18 cellular contexts compared by ENCODE assay signal in the genomic region with DNA sequence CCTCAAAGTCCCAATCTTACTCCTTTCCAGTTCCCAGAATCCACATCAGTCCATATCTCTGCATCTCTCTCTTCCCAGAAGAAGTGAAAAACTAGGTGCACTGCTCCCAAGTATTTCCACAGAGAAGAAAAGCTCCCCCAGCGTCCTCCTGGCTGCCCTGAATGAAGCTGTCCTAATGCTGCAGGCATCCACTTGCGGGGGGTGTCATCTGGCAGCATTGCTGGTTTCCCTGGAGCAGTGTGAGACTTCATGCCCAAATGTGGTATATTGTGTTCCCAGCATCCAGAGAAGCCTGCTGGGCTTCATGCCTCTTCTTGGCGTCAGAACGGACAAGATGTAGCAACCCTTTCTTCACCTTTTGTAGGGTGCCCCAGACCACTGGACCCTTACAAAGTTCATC. TPM values are rescaled to one million over a fixed set of nuclear protein-coding genes. Genes with fewer than 3 reads are reported as not detected.
DNase-seq lines count a peak whose midpoint lies in the region; ATAC-seq and TF ChIP-seq lines count a peak whose summit lies in the region.
"Had no signal": no experiment of that assay in that cellular context is flagged by ENCODE, and none has a peak within 500 bp of the region (broad histone marks: within the 10 kb centered on the region; RNA-seq: fewer than 3 reads in every experiment).

No MANE protein-coding gene starts in this region.

- H3K4me3 Mint-ChIP-seq in osteocyte (ENCODE audit: unreplicated experiment): no peak overlapping the region
- H3K4me3 Mint-ChIP-seq: B cell; CD4-positive, alpha-beta T cell; CD8-positive, alpha-beta T cell had no signal

- peaks cover 5% of the 10 kb centered on the region for H3K27me3 Mint-ChIP-seq in osteocyte (ENCODE audit: unreplicated experiment)

- peaks cover 2% of the 10 kb centered on the region for H3K36me3 Mint-ChIP-seq in osteocyte (ENCODE audit: unreplicated experiment)
- H3K36me3 Mint-ChIP-seq: CD8-positive, alpha-beta T cell had no signal

- H3K36me3 ChIP-seq in SJSA1 (no peaks in the 10 kb centered on the region), esophagus muscularis mucosa (no peaks in the 10 kb centered on the region)
- H3K36me3 ChIP-seq: BLaER1 treated with 17β-estradiol and CSF1 and Interleukin-3, amounts not matched to agents 10 nM and 100 nM had no signal

- no peak overlapping the region for H3K27ac ChIP-seq in SJSA1
- no peak overlapping the region for H3K27ac ChIP-seq in esophagus muscularis mucosa (replicated peaks in 1 of 4)
- H3K27ac ChIP-seq: BLaER1 treated with 17β-estradiol and CSF1 and Interleukin-3, amounts not matched to agents 10 nM and 100 nM; C4-2B had no signal

- intact Hi-C loops in esophagus muscularis mucosa (cut with DNase I): no loop called here

- H3K27ac Mint-ChIP-seq in osteocyte (ENCODE audit: unreplicated experiment): no peak overlapping the region
- H3K27ac Mint-ChIP-seq: B cell; CD4-positive, alpha-beta T cell; CD8-positive, alpha-beta T cell had no signal

- H3K27me3 ChIP-seq in SJSA1 (replicated peaks) (peaks cover 14% of the 10 kb centered on the region; the same call in 1 of the 2 replicates), esophagus muscularis mucosa (peaks cover 0 to 4% (median 0%) of the 10 kb centered on the region in 4 donors)
- H3K27me3 ChIP-seq: BLaER1 treated with 17β-estradiol and CSF1 and Interleukin-3, amounts not matched to agents 10 nM and 100 nM had no signal

- no peak for TF ChIP-seq POLR2A in esophagus muscularis mucosa (IDR thresholded peaks at IDR 0.05; ENCODE audit: low read depth)

- WGBS in esophagus muscularis mucosa: 54% methylated on average over 4 of the region's 4 CpGs

- no peaks in the 10 kb centered on the region for H3K4me1 ChIP-seq in SJSA1 (replicated peaks)
- peaks cover 0 to 4% (median 0%) of the 10 kb centered on the region in 4 donors for H3K4me1 ChIP-seq in esophagus muscularis mucosa
- H3K4me1 ChIP-seq: BLaER1 treated with 17β-estradiol and CSF1 and Interleukin-3, amounts not matched to agents 10 nM and 100 nM; Caco-2 had no signal

- TF ChIP-seq CTCF in esophagus muscularis mucosa (IDR thresholded peaks at IDR 0.05) (no peak), osteocyte (IDR thresholded peaks at IDR 0.05) (no peak), GM10266 (IDR thresholded peaks at IDR 0.05; ENCODE audit: control insufficient read depth, insufficient read depth, low read depth, missing control alignments) (no peak)

- no peak for TF ChIP-seq EP300 in esophagus muscularis mucosa (IDR thresholded peaks at IDR 0.05)

- DNase-seq in SJSA1 (ENCODE audit: low read depth in 1 of 2, low spot score in 2 of 2) (peak; percentile 6 to 54), esophagus muscularis mucosa (ENCODE audit: extremely low spot score) (peak; percentile 34), osteocyte (ENCODE audit: extremely low spot score, unreplicated experiment) (peak; percentile 49), GM10266 (ENCODE audit: extremely low spot score) (no peak)
- DNase-seq: 8988T; ACHN; Caco-2; Calu3; CD4-positive, alpha-beta T cell; CD8-positive, alpha-beta T cell; DMS79 treated with DMSO at 0.1 percent for 48 hours; GF-D8 had no signal

- peaks cover 9% of the 10 kb centered on the region for H3K9me3 ChIP-seq in SJSA1 (replicated peaks)
- no peaks in the 10 kb centered on the region for H3K9me3 ChIP-seq in esophagus muscularis mucosa
- H3K9me3 ChIP-seq: Caco-2 had no signal

- H3K4me1 Mint-ChIP-seq in osteocyte (ENCODE audit: unreplicated experiment): no peaks in the 10 kb centered on the region
- H3K4me1 Mint-ChIP-seq: B cell had no signal

- no peaks in the 10 kb centered on the region for H3K9me3 Mint-ChIP-seq in osteocyte (ENCODE audit: unreplicated experiment)
- H3K9me3 Mint-ChIP-seq: CD4-positive, alpha-beta T cell; CD8-positive, alpha-beta T cell had no signal

- ATAC-seq in GM18519 (IDR thresholded peaks at IDR 0.05; ENCODE audit: low FRiP score, unreplicated experiment): no peak
- no peak for ATAC-seq in GM21723 (IDR thresholded peaks at IDR 0.05; ENCODE audit: unreplicated experiment)
- ATAC-seq: CD8-positive, alpha-beta T cell; GM12878 had no signal

- H3K4me3 ChIP-seq in SJSA1 (no peak overlapping the region), esophagus muscularis mucosa (no peak overlapping the region)
- H3K4me3 ChIP-seq: BLaER1 treated with 17β-estradiol and CSF1 and Interleukin-3, amounts not matched to agents 10 nM and 100 nM; GM12878 had no signal

RNA-seq across cellular contexts. Expression of a gene that starts 32.9 kb away (rescaled TPM):
- total RNA-seq in SJSA1 (2014; rRNA removed; shearing (Covaris generic)): 55.3 and 72.5 TPM in 2 replicates
- total RNA-seq in esophagus muscularis mucosa (10 to 100 TPM; 36.0 to 53.6 (median 45.1) TPM), osteocyte (119 and 125 TPM in 2 replicates)
